In genomic region chr18:58223717-58224424, GRCh38 we compare ENCODE assay signal across 8 cellular contexts.
DNase-seq lines count a peak whose midpoint lies in the region; ATAC-seq and TF ChIP-seq lines count a peak whose summit lies in the region.

No MANE protein-coding gene starts in this region.

- peak overlapping the region; percentile 52 for H3K4me3 Mint-ChIP-seq in type B pancreatic cell

- H3K4me3 ChIP-seq in astrocyte of the spinal cord (ENCODE audit: low read depth, low read length) = peak overlapping the region; percentile 48

- H3K4me1 Mint-ChIP-seq in type B pancreatic cell (ENCODE audit: unreplicated experiment) = peaks cover 76% of the 10 kb centered on the region

- in situ Hi-C loops in astrocyte of the spinal cord (cut with HindIII; ENCODE audit: low sequenced_read_pairs) = no loop called here

- H3K27me3 Mint-ChIP-seq in type B pancreatic cell = no peaks in the 10 kb centered on the region

- intact Hi-C loops in left colon (cut with DNase I, micrococcal nuclease) = no loop called here

- TF ChIP-seq CTCF in astrocyte of the spinal cord (IDR thresholded peaks at IDR 0.05; ENCODE audit: low read depth, low read length) (no peak), type B pancreatic cell (conservative IDR thresholded peaks at IDR 0.05) (no peak)

- H3K27ac Mint-ChIP-seq in type B pancreatic cell = peak overlapping the region; percentile 98

- DNase-seq in A172 (ENCODE audit: low spot score) (peak; percentile 83), HUDEP-2 (lab: John Stamatoyannopoulos, UW; ENCODE audit: unreplicated experiment in 76 of 76) (peak in 48 of 76 experiments; percentile 2 to 88 (median 28)), astrocyte of the spinal cord (ENCODE audit: low read depth, low spot score) (peak; percentile 81), left colon (peak; percentile 49 to 70), type B pancreatic cell (ENCODE audit: extremely low spot score, unreplicated experiment) (no peak)

- H3K36me3 Mint-ChIP-seq in type B pancreatic cell = no peaks in the 10 kb centered on the region

- peaks cover 4% of the 10 kb centered on the region for H3K9me3 Mint-ChIP-seq in type B pancreatic cell

- ATAC-seq in left colon (peak; percentile 67), HG03442 (IDR thresholded peaks at IDR 0.05; ENCODE audit: unreplicated experiment) (no peak), GM21737 (IDR thresholded peaks at IDR 0.05; ENCODE audit: unreplicated experiment) (no peak), GM18867 (IDR thresholded peaks at IDR 0.05; ENCODE audit: unreplicated experiment) (no peak)
